ENCODE assay signal across 33 cellular contexts in genomic region chr7:138879356-138879755, GRCh38.
"Had no signal": no experiment of that assay in that cellular context is flagged by ENCODE, and none has a peak within 500 bp of the region (broad histone marks: within the 10 kb centered on the region; RNA-seq: fewer than 3 reads in every experiment).

No MANE protein-coding gene starts in this region.

- H3K36me3 ChIP-seq: adrenal gland, brain microvascular endothelial cell, esophagus squamous epithelium had no signal

- H3K9me3 Mint-ChIP-seq: activated B cell treated with CpG ODN at 0.5 μM for 24 hours; activated CD4-positive, alpha-beta memory T cell treated with anti-CD3 and anti-CD28 coated beads for 36 hours; activated naive CD4-positive, alpha-beta T cell treated with anti-CD3 and anti-CD28 coated beads for 36 hours; activated naive CD4-positive, alpha-beta T cell treated with anti-CD3 and anti-CD28 coated beads, Interleukin-2, amount 50 U/mL, for 24 hours; activated naive CD8-positive, alpha-beta T cell treated with anti-CD3 and anti-CD28 coated beads for 36 hours; activated naive CD8-positive, alpha-beta T cell treated with anti-CD3 and anti-CD28 coated beads, Interleukin-2, amount 50 U/mL, for 24 hours; activated T-helper 1 cell treated with anti-CD3 and anti-CD28 coated beads, Interleukin-12 subunit alpha, Interleukin-12 subunit beta, Interleukin-2, Interleukin-4 antibody, amounts not matched to agents 30 ng/mL and 10 ng/mL and 1 ng/mL, durations not matched to agents 14 hours and 24 hours and 36 hours; activated T-helper 2 cell treated with anti-CD3 and anti-CD28 coated beads, Interferon-gamma antibody, Interleukin-2, Interleukin-4, amounts not matched to agents 10 μg/mL and 5 μg/mL and 100 μg/mL, durations not matched to agents 14 hours and 24 hours and 36 hours; effector memory CD8-positive, alpha-beta T cell had no signal

- H3K4me1 Mint-ChIP-seq: activated B cell treated with CpG ODN at 0.5 μM for 24 hours had no signal

- H3K27ac Mint-ChIP-seq: activated B cell treated with CpG ODN at 0.5 μM for 24 hours; activated CD4-positive, alpha-beta memory T cell treated with anti-CD3 and anti-CD28 coated beads for 36 hours; activated CD8-positive, alpha-beta memory T cell treated with anti-CD3 and anti-CD28 coated beads, Interleukin-2, amount 10 ng/mL, durations not matched to agents 7 days and 5 days; activated CD8-positive, alpha-beta T cell treated with anti-CD3 and anti-CD28 coated beads, Interleukin-2, amount 10 ng/mL, durations not matched to agents 7 days and 5 days; activated naive CD4-positive, alpha-beta T cell treated with anti-CD3 and anti-CD28 coated beads for 36 hours; activated naive CD4-positive, alpha-beta T cell treated with anti-CD3 and anti-CD28 coated beads, Interleukin-2, amount 50 U/mL, for 24 hours; activated naive CD8-positive, alpha-beta T cell treated with anti-CD3 and anti-CD28 coated beads for 36 hours; activated naive CD8-positive, alpha-beta T cell treated with anti-CD3 and anti-CD28 coated beads, Interleukin-2, amount 50 U/mL, for 24 hours; activated T-helper 1 cell treated with anti-CD3 and anti-CD28 coated beads, Interleukin-12 subunit alpha, Interleukin-12 subunit beta, Interleukin-2, Interleukin-4 antibody, amounts not matched to agents 30 ng/mL and 10 ng/mL and 1 ng/mL, durations not matched to agents 14 hours and 24 hours and 36 hours; activated T-helper 2 cell treated with anti-CD3 and anti-CD28 coated beads, Interferon-gamma antibody, Interleukin-2, Interleukin-4, amounts not matched to agents 10 μg/mL and 5 μg/mL and 100 μg/mL, durations not matched to agents 14 hours and 24 hours and 36 hours; effector memory CD8-positive, alpha-beta T cell had no signal

- FAIRE-seq: bronchial epithelial cell, colon, endothelial cell of umbilical vein had no signal

- H3K9me3 ChIP-seq: adrenal gland, esophagus squamous epithelium, gastroesophageal sphincter had no signal

- H3K27ac ChIP-seq: adrenal gland, brain microvascular endothelial cell, epithelial cell of prostate, esophagus squamous epithelium, gastroesophageal sphincter had no signal

- H3K4me3 ChIP-seq: adrenal gland, esophagus squamous epithelium, gastroesophageal sphincter had no signal

- ATAC-seq: activated CD4-positive, CD25-positive, alpha-beta regulatory T cell treated with anti-CD3 and anti-CD28 coated beads, Interleukin-2, amount 50 U/mL, for 24 hours; activated CD8-positive, alpha-beta memory T cell treated with anti-CD3 and anti-CD28 coated beads, Interleukin-2, amount 10 ng/mL, durations not matched to agents 7 days and 5 days; activated CD8-positive, alpha-beta T cell treated with anti-CD3 and anti-CD28 coated beads, Interleukin-2, amount 10 ng/mL, durations not matched to agents 7 days and 5 days; activated naive CD8-positive, alpha-beta T cell treated with anti-CD3 and anti-CD28 coated beads, Interleukin-2, amount 50 U/mL, for 24 hours; effector memory CD8-positive, alpha-beta T cell; gastroesophageal sphincter had no signal

- H3K27me3 ChIP-seq: adrenal gland, brain microvascular endothelial cell, esophagus squamous epithelium, gastroesophageal sphincter had no signal

- H3K27me3 Mint-ChIP-seq: activated B cell treated with CpG ODN at 0.5 μM for 24 hours; activated CD4-positive, alpha-beta memory T cell treated with anti-CD3 and anti-CD28 coated beads for 36 hours; activated CD8-positive, alpha-beta memory T cell treated with anti-CD3 and anti-CD28 coated beads, Interleukin-2, amount 10 ng/mL, durations not matched to agents 7 days and 5 days; activated naive CD4-positive, alpha-beta T cell treated with anti-CD3 and anti-CD28 coated beads, Interleukin-2, amount 50 U/mL, for 24 hours; activated naive CD8-positive, alpha-beta T cell treated with anti-CD3 and anti-CD28 coated beads for 36 hours; activated naive CD8-positive, alpha-beta T cell treated with anti-CD3 and anti-CD28 coated beads, Interleukin-2, amount 50 U/mL, for 24 hours; effector memory CD8-positive, alpha-beta T cell had no signal

- H3K36me3 Mint-ChIP-seq: activated CD4-positive, alpha-beta memory T cell treated with anti-CD3 and anti-CD28 coated beads for 36 hours; activated naive CD4-positive, alpha-beta T cell treated with anti-CD3 and anti-CD28 coated beads, Interleukin-2, amount 50 U/mL, for 24 hours had no signal

- DNase-seq: activated B cell treated with CpG ODN at 0.5 μM for 24 hours; activated CD4-positive, alpha-beta memory T cell treated with anti-CD3 and anti-CD28 coated beads for 36 hours; activated CD4-positive, alpha-beta T cell treated with anti-CD3 and anti-CD28 coated beads for 48 hours; activated CD8-positive, alpha-beta memory T cell treated with anti-CD3 and anti-CD28 coated beads, Interleukin-2, amount 10 ng/mL, durations not matched to agents 7 days and 5 days; activated CD8-positive, alpha-beta memory T cell treated with anti-CD3 and anti-CD28 coated beads, Interleukin-2, amount 50 U/mL, for 4 hours; activated CD8-positive, alpha-beta T cell treated with anti-CD3 and anti-CD28 coated beads, Interleukin-2, amount 10 ng/mL, durations not matched to agents 7 days and 5 days; activated effector memory CD4-positive, alpha-beta T cell treated with anti-CD3 and anti-CD28 coated beads, Interleukin-2, amount 50 U/mL, for 16 hours; activated naive CD4-positive, alpha-beta T cell treated with anti-CD3 and anti-CD28 coated beads for 36 hours; activated naive CD8-positive, alpha-beta T cell treated with anti-CD3 and anti-CD28 coated beads for 36 hours; activated naive CD8-positive, alpha-beta T cell treated with anti-CD3 and anti-CD28 coated beads, Interleukin-2, amount 50 U/mL, for 24 hours; activated T-cell treated with anti-CD3 and anti-CD28 coated beads, Interleukin-2, amount 50 U/mL, for 1 hour; activated T-cell treated with anti-CD3 and anti-CD28 coated beads, Interleukin-2, amount 50 U/mL, for 48 hours; adrenal gland; amygdala; aorta; brain microvascular endothelial cell; caudate nucleus; cortex of kidney; dermis blood vessel endothelial cell; effector CD4-positive, alpha-beta T cell; effector memory CD8-positive, alpha-beta T cell; esophagus squamous epithelium; foreskin melanocyte; T-helper 2 cell had no signal

- H3K4me1 ChIP-seq: esophagus squamous epithelium, gastroesophageal sphincter had no signal

- H3K4me3 Mint-ChIP-seq: activated B cell treated with CpG ODN at 0.5 μM for 24 hours; activated CD4-positive, alpha-beta memory T cell treated with anti-CD3 and anti-CD28 coated beads for 36 hours; activated CD8-positive, alpha-beta memory T cell treated with anti-CD3 and anti-CD28 coated beads, Interleukin-2, amount 10 ng/mL, durations not matched to agents 7 days and 5 days; activated CD8-positive, alpha-beta T cell treated with anti-CD3 and anti-CD28 coated beads, Interleukin-2, amount 10 ng/mL, durations not matched to agents 7 days and 5 days; activated naive CD4-positive, alpha-beta T cell treated with anti-CD3 and anti-CD28 coated beads for 36 hours; activated naive CD4-positive, alpha-beta T cell treated with anti-CD3 and anti-CD28 coated beads, Interleukin-2, amount 50 U/mL, for 24 hours; activated naive CD8-positive, alpha-beta T cell treated with anti-CD3 and anti-CD28 coated beads for 36 hours; activated naive CD8-positive, alpha-beta T cell treated with anti-CD3 and anti-CD28 coated beads, Interleukin-2, amount 50 U/mL, for 24 hours; activated T-helper 1 cell treated with anti-CD3 and anti-CD28 coated beads, Interleukin-12 subunit alpha, Interleukin-12 subunit beta, Interleukin-2, Interleukin-4 antibody, amounts not matched to agents 30 ng/mL and 10 ng/mL and 1 ng/mL, durations not matched to agents 14 hours and 24 hours and 36 hours; effector memory CD8-positive, alpha-beta T cell had no signal
